ENCODE assay signal across 23 cellular contexts in genomic region chr14:97058071-97058470, GRCh38.
"Had no signal": no experiment of that assay in that cellular context is flagged by ENCODE, and none has a peak within 500 bp of the region (broad histone marks: within the 10 kb centered on the region; RNA-seq: fewer than 3 reads in every experiment).

No MANE protein-coding gene starts in this region.

- H3K36me3 ChIP-seq: brain microvascular endothelial cell, uterus had no signal

- DNase-seq: activated gamma-delta T cell treated with Interleukin-2 at 50 U/mL for 16 hours; activated T-cell treated with anti-CD3 and anti-CD28 coated beads, Interleukin-2, amount 50 U/mL, for 1 hour; aorta; brain microvascular endothelial cell; caudate nucleus; effector CD4-positive, alpha-beta T cell; erythroblast; foreskin melanocyte; hippocampal formation; left ventricle myocardium superior; mammary epithelial cell; naive thymus-derived CD8-positive, alpha-beta T cell; stimulated activated CD4-positive, alpha-beta T cell treated with anti-CD3 and anti-CD28 coated beads, Interleukin-2, amount 100 ng/mL, for 48 hours; stimulated activated CD8-positive, alpha-beta memory T cell treated with anti-CD3 and anti-CD28 coated beads, Interleukin-4, amount 100 ng/mL, for 48 hours; stimulated activated naive B cell treated with anti-CD40 and anti-IgM and Interleukin-4, amounts not matched to agents 10 μg/mL and 1 μg/mL and 100 μg/mL, for 72 hours; testis; trophoblast cell; uterus had no signal

- H3K9me3 Mint-ChIP-seq: activated naive CD4-positive, alpha-beta T cell treated with anti-CD3 and anti-CD28 coated beads, Interleukin-2, amount 50 U/mL, for 72 hours; dendritic cell treated with granulocyte-macrophage colony-stimulating factor and Interleukin-4, amounts not matched to agents 40 ng/mL and 50 ng/mL, for 4 days; naive thymus-derived CD8-positive, alpha-beta T cell had no signal

- H3K27me3 ChIP-seq: brain microvascular endothelial cell, testis, uterus had no signal

- H3K4me1 ChIP-seq: testis, uterus had no signal

- H3K4me3 Mint-ChIP-seq: dendritic cell treated with granulocyte-macrophage colony-stimulating factor and Interleukin-4, amounts not matched to agents 40 ng/mL and 50 ng/mL, for 4 days; mesothelial cell of epicardium; naive thymus-derived CD8-positive, alpha-beta T cell; stimulated activated naive B cell treated with anti-CD40 and anti-IgM and Interleukin-4, amounts not matched to agents 10 μg/mL and 1 μg/mL and 100 μg/mL, for 72 hours; WTC11 had no signal

- H3K36me3 Mint-ChIP-seq: activated naive CD4-positive, alpha-beta T cell treated with anti-CD3 and anti-CD28 coated beads, Interleukin-2, amount 50 U/mL, for 72 hours; mesothelial cell of epicardium; stimulated activated naive B cell treated with anti-CD40 and anti-IgM and Interleukin-4, amounts not matched to agents 10 μg/mL and 1 μg/mL and 100 μg/mL, for 72 hours; WTC11 had no signal

- H3K27ac Mint-ChIP-seq: activated naive CD4-positive, alpha-beta T cell treated with anti-CD3 and anti-CD28 coated beads, Interleukin-2, amount 50 U/mL, for 72 hours; dendritic cell treated with granulocyte-macrophage colony-stimulating factor and Interleukin-4, amounts not matched to agents 40 ng/mL and 50 ng/mL, for 4 days; mesothelial cell of epicardium; progenitor cell of endocrine pancreas; stimulated activated naive B cell treated with anti-CD40 and anti-IgM and Interleukin-4, amounts not matched to agents 10 μg/mL and 1 μg/mL and 100 μg/mL, for 72 hours; WTC11 had no signal

- H3K4me3 ChIP-seq: testis, uterus had no signal

- ATAC-seq: activated naive CD4-positive, alpha-beta T cell treated with anti-CD3 and anti-CD28 coated beads, Interleukin-2, amount 50 U/mL, for 72 hours; left ventricle myocardium superior; naive thymus-derived CD8-positive, alpha-beta T cell; stimulated activated naive B cell treated with anti-CD40 and anti-IgM and Interleukin-4, amounts not matched to agents 10 μg/mL and 1 μg/mL and 100 μg/mL, for 72 hours; WTC11 had no signal

- H3K9me3 ChIP-seq: testis, uterus had no signal

- H3K4me1 Mint-ChIP-seq: stimulated activated naive B cell treated with anti-CD40 and anti-IgM and Interleukin-4, amounts not matched to agents 10 μg/mL and 1 μg/mL and 100 μg/mL, for 72 hours had no signal

- H3K27ac ChIP-seq: brain microvascular endothelial cell, testis, uterus had no signal
